Comparison of ENCODE assay signal across 8 cellular contexts in the genomic region with DNA sequence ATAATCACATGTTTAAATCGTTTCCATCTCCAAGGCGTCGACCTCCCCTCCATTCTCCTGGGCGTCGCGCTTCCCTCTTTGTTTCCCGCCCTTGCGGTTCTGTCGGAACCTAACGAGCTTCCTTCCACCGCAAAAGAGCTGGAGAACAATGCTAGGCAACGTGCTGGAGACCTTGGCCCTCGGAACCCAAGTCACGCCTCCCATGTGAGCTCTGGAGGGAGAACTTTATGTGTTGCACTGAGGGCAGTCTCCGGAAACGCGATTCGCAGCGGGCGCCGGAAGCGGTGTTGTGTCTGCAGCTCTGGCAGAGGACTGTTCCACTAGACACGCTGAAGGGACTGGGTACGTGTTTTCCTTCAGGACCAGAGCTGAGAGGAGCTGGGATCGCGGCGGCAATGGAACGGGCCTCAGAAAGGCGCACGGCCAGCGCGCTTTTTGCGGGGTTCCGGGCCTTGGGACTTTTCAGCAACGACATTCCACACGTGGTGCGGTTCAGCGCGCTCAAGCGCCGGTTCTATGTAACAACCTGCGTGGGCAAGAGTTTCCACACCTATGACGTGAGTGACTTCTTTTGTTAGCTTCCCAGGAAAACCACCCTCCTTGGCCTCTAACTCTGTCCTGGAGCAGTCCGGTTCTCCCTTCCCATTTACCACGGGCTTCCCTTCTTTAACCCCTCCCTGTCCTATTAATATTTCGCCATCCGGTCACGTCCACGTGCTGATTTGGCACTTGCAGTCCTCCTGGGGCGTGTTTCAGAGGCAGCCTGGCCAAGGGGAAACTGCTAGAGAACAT. TPM values are rescaled to one million over a fixed set of nuclear protein-coding genes. Genes with fewer than 3 reads are reported as not detected.
DNase-seq lines count a peak whose midpoint lies in the region; ATAC-seq and TF ChIP-seq lines count a peak whose summit lies in the region.

Gene WDR36, plus strand, starts transcription at position 287 of the 792 bp plus-strand sequence. Its CDS starts 109 bp downstream, at position 396.

- peak; percentile 66; the same call in 1 of the 2 replicates for TF ChIP-seq EP300 in Ishikawa (IDR thresholded peaks at IDR 0.05; ENCODE audit: borderline replicate concordance)

- H3K27ac ChIP-seq in epithelial cell of prostate: peak within 1 kb of the TSS; percentile 74

- peak; percentile 95 for ATAC-seq in GM21619 (IDR thresholded peaks at IDR 0.05; ENCODE audit: unreplicated experiment)

- peak; percentile 70 for DNase-seq in DMS153 (lab: John Stamatoyannopoulos, UW)
- peak; percentile 58 for DNase-seq in OCI-M2 (lab: John Stamatoyannopoulos, UW; ENCODE audit: unreplicated experiment)
- peak; percentile 90 for DNase-seq in activated T-cell treated with anti-CD3 and anti-CD28 coated beads for 4 hours
- peak; percentile 65 for DNase-seq in epithelial cell of prostate (ENCODE audit: low read depth, low spot score)
- peak; percentile 74 to 83 for DNase-seq in stimulated activated CD8-positive, alpha-beta memory T cell treated with anti-CD3 and anti-CD28 coated beads, Interleukin-2, amount 100 ng/mL, for 48 hours (ENCODE audit: low read depth in 2 of 2)

- peak within 1 kb of the TSS; percentile 80 for H3K4me3 ChIP-seq in mononuclear cell (ENCODE audit: low read length)

- no peaks in the 10 kb centered on the region for H3K9me3 ChIP-seq in mononuclear cell (ENCODE audit: low read depth, low read length)

- no peaks in the 10 kb centered on the region for H3K27me3 ChIP-seq in mononuclear cell (ENCODE audit: insufficient read depth, low read length)

- no peak for TF ChIP-seq RAD21 in Ishikawa (IDR thresholded peaks at IDR 0.05; ENCODE audit: low read depth)

- H3K4me1 ChIP-seq in mononuclear cell (ENCODE audit: insufficient read depth, low read length): peaks cover 12% of the 10 kb centered on the region

TF ChIP-seq in Ishikawa, 13 proteins besides CTCF, POLR2A, EP300 and RAD21:
- TF ChIP-seq TEAD4 (IDR thresholded peaks at IDR 0.05) (no peak; the same call in 1 of the 2 replicates), EGR1 (IDR thresholded peaks at IDR 0.05) (no peak), CEBPB (IDR thresholded peaks at IDR 0.05) (no peak), FOXM1 (IDR thresholded peaks at IDR 0.05; ENCODE audit: borderline replicate concordance, low read depth) (no peak), REST (IDR thresholded peaks at IDR 0.05; ENCODE audit: low read depth) (no peak), NFIC (IDR thresholded peaks at IDR 0.05) (peak; percentile 50; the same call in 1 of the 2 replicates), MAX (IDR thresholded peaks at IDR 0.05) (peak; percentile 100), ZBTB7A (IDR thresholded peaks at IDR 0.05; ENCODE audit: low read depth) (no peak), CREB1 (IDR thresholded peaks at IDR 0.05; ENCODE audit: low read depth) (peak; percentile 56; the same call in 1 of the 2 replicates), TAF1 (IDR thresholded peaks at IDR 0.05; ENCODE audit: low read depth) (peak; percentile 87), YY1 (IDR thresholded peaks at IDR 0.05; ENCODE audit: low read depth) (peak; percentile 73; the same call in 1 of the 2 replicates), TCF12 (IDR thresholded peaks at IDR 0.05; ENCODE audit: low read depth) (peak; percentile 82)
- TF ChIP-seq, protein P1, sequence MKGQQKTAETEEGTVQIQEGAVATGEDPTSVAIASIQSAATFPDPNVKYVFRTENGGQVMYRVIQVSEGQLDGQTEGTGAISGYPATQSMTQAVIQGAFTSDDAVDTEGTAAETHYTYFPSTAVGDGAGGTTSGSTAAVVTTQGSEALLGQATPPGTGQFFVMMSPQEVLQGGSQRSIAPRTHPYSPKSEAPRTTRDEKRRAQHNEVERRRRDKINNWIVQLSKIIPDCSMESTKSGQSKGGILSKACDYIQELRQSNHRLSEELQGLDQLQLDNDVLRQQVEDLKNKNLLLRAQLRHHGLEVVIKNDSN (IDR thresholded peaks at IDR 0.05): peak; percentile 74

RNA-seq across cellular contexts. Expression of gene WDR36, which starts in this region (rescaled TPM):
- 33.1 TPM for total RNA-seq in mononuclear cell

Comparison
In these comparisons a context has a peak if more than half of its experiments do, and no peak if none do; other contexts are left out.
1. Peak in every context shown above with its lines: DNase-seq, ATAC-seq, H3K4me3 ChIP-seq and H3K27ac ChIP-seq.